8 cellular contexts compared by ENCODE assay signal in genomic region chr1:175481126-175482071, GRCh38.
DNase-seq lines count a peak whose midpoint lies in the region; ATAC-seq and TF ChIP-seq lines count a peak whose summit lies in the region.

No MANE protein-coding gene starts in this region.

- H4K8ac ChIP-seq in mesendoderm (ENCODE audit: low read depth, low read length) = no peak overlapping the region

- H4K5ac ChIP-seq in mesendoderm (ENCODE audit: low read length) = no peak overlapping the region

- DNase-seq in AG08396 (ENCODE audit: low spot score) = peak; percentile 8
- DNase-seq in NCI-H2227 treated with DMSO at 0.1 percent for 48 hours (lab: John Stamatoyannopoulos, UW) = peak; percentile 18
- DNase-seq in colonic mucosa = no peak
- no peak for DNase-seq in mesendoderm
- DNase-seq in NCI-H1436 (lab: John Stamatoyannopoulos, UW) = no peak

- no peak overlapping the region for H2BK120ac ChIP-seq in mesendoderm (ENCODE audit: low read depth, low read length)

- no peak overlapping the region for H3K23ac ChIP-seq in mesendoderm (ENCODE audit: low read length)

- peak overlapping the region; percentile 27 for H2AK5ac ChIP-seq in mesendoderm (ENCODE audit: low read length)

- no peaks in the 10 kb centered on the region for H3K79me1 ChIP-seq in mesendoderm (ENCODE audit: low read length)

- H3K9ac ChIP-seq in colonic mucosa (ENCODE audit: low read depth in 2 of 2, low read length in 2 of 2) (no peak overlapping the region), mesendoderm (ENCODE audit: low read length) (no peak overlapping the region)

- no peak overlapping the region for H3K27ac ChIP-seq in colonic mucosa
- H3K27ac ChIP-seq in mesendoderm (ENCODE audit: low read depth, low read length) = no peak overlapping the region

- no peak overlapping the region for H3K4me3 ChIP-seq in colonic mucosa
- H3K4me3 ChIP-seq in mesendoderm (ENCODE audit: low read length) = no peak overlapping the region

- ATAC-seq in GM18868 (IDR thresholded peaks at IDR 0.05; ENCODE audit: unreplicated experiment) = peak; percentile 59
- no peak for ATAC-seq in GM19463 (IDR thresholded peaks at IDR 0.05; ENCODE audit: unreplicated experiment)
- ATAC-seq in HG03439 (IDR thresholded peaks at IDR 0.05; ENCODE audit: unreplicated experiment) = no peak

- no peak overlapping the region for H3K4me2 ChIP-seq in mesendoderm (ENCODE audit: low read length)

- no peak overlapping the region for H2BK15ac ChIP-seq in mesendoderm (replicated peaks; ENCODE audit: low read depth)

- WGBS in mesendoderm (ENCODE audit: extremely low coverage, insufficient coverage, low lambda C conversion rate) = no CpG with 5 or more reads among the region's 10 CpGs

- H3K56ac ChIP-seq in mesendoderm (ENCODE audit: low read length) = peak overlapping the region; percentile 57

- TF ChIP-seq CTCF in colonic mucosa (IDR thresholded peaks at IDR 0.05) = peak; percentile 44

- H3K27me3 ChIP-seq in colonic mucosa (no peaks in the 10 kb centered on the region), mesendoderm (ENCODE audit: insufficient read depth, low read length, poor library complexity) (no peaks in the 10 kb centered on the region)

- H3K18ac ChIP-seq in mesendoderm (ENCODE audit: low read length) = no peak overlapping the region

- H3K36me3 ChIP-seq in colonic mucosa (no peaks in the 10 kb centered on the region), mesendoderm (ENCODE audit: control insufficient read depth, insufficient read depth, low read length) (no peaks in the 10 kb centered on the region)

- H3K4ac ChIP-seq in mesendoderm (ENCODE audit: low read depth, low read length) = no peak overlapping the region

- no peaks in the 10 kb centered on the region for H3K9me3 ChIP-seq in colonic mucosa

- no peaks in the 10 kb centered on the region for H3K79me2 ChIP-seq in mesendoderm (ENCODE audit: control insufficient read depth, insufficient read depth, low read length)

- H2BK5ac ChIP-seq in mesendoderm (ENCODE audit: low read length) = no peak overlapping the region

- no peaks in the 10 kb centered on the region for H3K4me1 ChIP-seq in colonic mucosa
- peaks cover 11% of the 10 kb centered on the region for H3K4me1 ChIP-seq in mesendoderm (ENCODE audit: control insufficient read depth, low read depth, low read length)

- intact Hi-C loops in colonic mucosa (cut with DNase I) = loop anchor here (10.0 kb wide), 2 partner anchors 263 to 593 kb away; partner anchors contain the start of gene TNR

Comparison
In these comparisons a context has a peak if more than half of its experiments do, and no peak if none do; other contexts are left out.
1. DNase-seq: peak in AG08396 (single experiment) and NCI-H2227 treated with DMSO at 0.1 percent for 48 hours (single experiment); none in colonic mucosa (single experiment), mesendoderm (single experiment) and NCI-H1436 (single experiment).